ENCODE assay signal across 8 cellular contexts in the genomic region with DNA sequence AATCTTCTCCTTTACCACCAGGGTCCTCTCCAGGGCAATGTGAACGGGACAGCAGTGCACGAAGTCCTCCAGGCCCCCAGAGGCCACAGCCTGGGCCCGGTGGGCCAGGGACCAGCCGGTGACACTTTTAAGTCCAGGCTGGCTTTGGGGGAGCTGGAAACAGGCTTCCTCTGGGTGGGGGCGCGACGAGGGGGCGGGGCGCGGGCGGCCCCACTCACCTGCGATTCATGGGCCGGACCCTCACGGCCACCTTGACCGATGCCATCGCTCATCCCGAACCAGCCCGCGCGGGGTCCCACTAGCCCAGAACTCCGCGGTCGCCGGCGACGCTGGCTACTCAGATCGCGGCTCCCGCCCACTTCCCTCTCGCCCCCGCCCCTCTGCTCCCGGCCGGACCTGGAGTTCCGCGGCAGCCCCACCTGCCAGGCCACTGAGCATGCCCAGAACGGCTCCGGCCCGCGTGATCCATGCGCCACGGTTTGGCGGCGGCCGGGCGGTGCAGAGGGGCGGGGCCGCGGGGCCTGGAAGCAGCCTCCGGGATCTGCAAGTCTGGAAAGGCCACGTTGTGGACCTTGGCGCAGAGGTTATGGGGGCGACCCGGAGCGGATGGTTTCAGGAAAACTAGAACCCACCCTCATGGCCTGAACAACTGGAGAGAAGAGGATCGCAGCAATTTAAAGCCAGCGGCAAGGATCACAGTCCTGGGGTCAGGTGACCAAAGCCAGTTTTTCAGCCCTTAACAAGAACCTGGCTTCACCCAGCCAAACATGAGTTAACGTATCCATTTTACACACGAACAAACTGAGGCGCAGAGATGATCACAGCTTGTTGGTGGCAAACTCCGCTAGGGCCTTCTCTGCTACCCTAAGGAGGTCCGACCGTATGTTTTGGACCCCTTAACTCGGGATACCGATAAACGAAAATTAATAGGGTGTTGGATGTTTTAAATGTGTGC. TPM values are rescaled to one million over a fixed set of nuclear protein-coding genes. Genes with fewer than 3 reads are reported as not detected.
A peak's percentile ranks its signal among the peaks of the same experiment; 100 is the strongest.
DNase-seq lines count a peak whose midpoint lies in the region; ATAC-seq and TF ChIP-seq lines count a peak whose summit lies in the region.

A gene with protein sequence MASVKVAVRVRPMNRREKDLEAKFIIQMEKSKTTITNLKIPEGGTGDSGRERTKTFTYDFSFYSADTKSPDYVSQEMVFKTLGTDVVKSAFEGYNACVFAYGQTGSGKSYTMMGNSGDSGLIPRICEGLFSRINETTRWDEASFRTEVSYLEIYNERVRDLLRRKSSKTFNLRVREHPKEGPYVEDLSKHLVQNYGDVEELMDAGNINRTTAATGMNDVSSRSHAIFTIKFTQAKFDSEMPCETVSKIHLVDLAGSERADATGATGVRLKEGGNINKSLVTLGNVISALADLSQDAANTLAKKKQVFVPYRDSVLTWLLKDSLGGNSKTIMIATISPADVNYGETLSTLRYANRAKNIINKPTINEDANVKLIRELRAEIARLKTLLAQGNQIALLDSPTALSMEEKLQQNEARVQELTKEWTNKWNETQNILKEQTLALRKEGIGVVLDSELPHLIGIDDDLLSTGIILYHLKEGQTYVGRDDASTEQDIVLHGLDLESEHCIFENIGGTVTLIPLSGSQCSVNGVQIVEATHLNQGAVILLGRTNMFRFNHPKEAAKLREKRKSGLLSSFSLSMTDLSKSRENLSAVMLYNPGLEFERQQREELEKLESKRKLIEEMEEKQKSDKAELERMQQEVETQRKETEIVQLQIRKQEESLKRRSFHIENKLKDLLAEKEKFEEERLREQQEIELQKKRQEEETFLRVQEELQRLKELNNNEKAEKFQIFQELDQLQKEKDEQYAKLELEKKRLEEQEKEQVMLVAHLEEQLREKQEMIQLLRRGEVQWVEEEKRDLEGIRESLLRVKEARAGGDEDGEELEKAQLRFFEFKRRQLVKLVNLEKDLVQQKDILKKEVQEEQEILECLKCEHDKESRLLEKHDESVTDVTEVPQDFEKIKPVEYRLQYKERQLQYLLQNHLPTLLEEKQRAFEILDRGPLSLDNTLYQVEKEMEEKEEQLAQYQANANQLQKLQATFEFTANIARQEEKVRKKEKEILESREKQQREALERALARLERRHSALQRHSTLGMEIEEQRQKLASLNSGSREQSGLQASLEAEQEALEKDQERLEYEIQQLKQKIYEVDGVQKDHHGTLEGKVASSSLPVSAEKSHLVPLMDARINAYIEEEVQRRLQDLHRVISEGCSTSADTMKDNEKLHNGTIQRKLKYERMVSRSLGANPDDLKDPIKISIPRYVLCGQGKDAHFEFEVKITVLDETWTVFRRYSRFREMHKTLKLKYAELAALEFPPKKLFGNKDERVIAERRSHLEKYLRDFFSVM (N-terminal part only) (minus strand): TSS at position 438 of the 955 bp plus-strand sequence. CDS start 173 bp downstream, at position 265.

- 0 out of 4 replicates have a peak, but pooled peaks of 1 of the 2 experiments have one; percentile 2 for TF ChIP-seq CTCF in GM23338 (conservative IDR thresholded peaks at IDR 0.05; ENCODE audit: low read depth in 2 of 2)
- peak; percentile 17 for TF ChIP-seq CTCF in RWPE2 (IDR thresholded peaks at IDR 0.05; ENCODE audit: poor library complexity, severe bottlenecking)
- TF ChIP-seq CTCF in neural progenitor cell (IDR thresholded peaks at IDR 0.05), result peak; percentile 15
- TF ChIP-seq CTCF in stomach (IDR thresholded peaks at IDR 0.05), result no peak

- no peak within 1 kb of the TSS for H3K9ac ChIP-seq in neural progenitor cell

- H3K27me3 Mint-ChIP-seq in GM23338 (ENCODE audit: insufficient read depth, low read depth, poor library complexity), result peaks cover 11% of the 10 kb centered on the region
- H3K27me3 Mint-ChIP-seq in neural progenitor cell (ENCODE audit: insufficient read depth, low read depth), result peaks cover 2% of the 10 kb centered on the region

- H4K20me1 ChIP-seq in GM23338 (replicated peaks; ENCODE audit: insufficient read depth) (no peaks in the 10 kb centered on the region), neural progenitor cell (ENCODE audit: low read depth) (no peaks in the 10 kb centered on the region)

- ATAC-seq in GM23338 (peak; percentile 88), RWPE2 (ENCODE audit: low read depth) (peak; percentile 87)

- H3K79me2 ChIP-seq in GM23338 (replicated peaks; ENCODE audit: insufficient read depth) (peaks cover 26% of the 10 kb centered on the region), neural progenitor cell (ENCODE audit: low read depth) (peaks cover 27% of the 10 kb centered on the region)

- peak within 1 kb of the TSS; percentile 98 for H2AFZ ChIP-seq in GM23338
- peak within 1 kb of the TSS; percentile 74 for H2AFZ ChIP-seq in neural progenitor cell (replicated peaks)

- H3K4me3 ChIP-seq in GM23338 (peak within 1 kb of the TSS; percentile 87), RWPE2 (ENCODE audit: severe bottlenecking) (peak within 1 kb of the TSS; percentile 56), neural progenitor cell (peak within 1 kb of the TSS; percentile 75), stomach (peak within 1 kb of the TSS; percentile 76 to 86 (median 82))

- H3K36me3 Mint-ChIP-seq in GM23338 (ENCODE audit: low read depth), result no peaks in the 10 kb centered on the region
- H3K36me3 Mint-ChIP-seq in neural progenitor cell, result no peaks in the 10 kb centered on the region

- peak within 1 kb of the TSS; percentile 59; the same call in 1 of the 2 replicates for H3K27ac ChIP-seq in GM23338 (ENCODE audit: low read depth)
- peak within 1 kb of the TSS; percentile 25 for H3K27ac ChIP-seq in RWPE2 (ENCODE audit: poor library complexity, severe bottlenecking)
- H3K27ac ChIP-seq in neural progenitor cell, result no peak within 1 kb of the TSS
- peak within 1 kb of the TSS; percentile 76 to 87 (median 84) for H3K27ac ChIP-seq in stomach

- TF ChIP-seq EP300 in stomach (IDR thresholded peaks at IDR 0.05), result no peak

- H3K27ac Mint-ChIP-seq in GM23338, result no peak within 1 kb of the TSS
- peak within 1 kb of the TSS; percentile 48 for H3K27ac Mint-ChIP-seq in neural progenitor cell

- peaks cover 9% of the 10 kb centered on the region for H3K4me1 ChIP-seq in GM23338 (ENCODE audit: insufficient read depth)
- peaks cover 4% of the 10 kb centered on the region for H3K4me1 ChIP-seq in RWPE2 (ENCODE audit: insufficient read depth, poor library complexity, severe bottlenecking)
- H3K4me1 ChIP-seq in neural progenitor cell, result peaks cover 3% of the 10 kb centered on the region
- peaks cover 18 to 56% (median 41%) of the 10 kb centered on the region in 4 donors for H3K4me1 ChIP-seq in stomach

- no peak for TF ChIP-seq POLR2A in stomach (IDR thresholded peaks at IDR 0.05)

- H3K9me3 ChIP-seq in RWPE2 (ENCODE audit: severe bottlenecking), result no peaks in the 10 kb centered on the region
- no peaks in the 10 kb centered on the region for H3K9me3 ChIP-seq in neural progenitor cell (ENCODE audit: low read depth)
- no peaks in the 10 kb centered on the region for H3K9me3 ChIP-seq in stomach

- no peaks in the 10 kb centered on the region for H3K36me3 ChIP-seq in GM23338 (ENCODE audit: insufficient read depth)
- no peaks in the 10 kb centered on the region for H3K36me3 ChIP-seq in RWPE2 (ENCODE audit: low read depth)
- H3K36me3 ChIP-seq in neural progenitor cell, result no peaks in the 10 kb centered on the region
- H3K36me3 ChIP-seq in stomach, result no peaks in the 10 kb centered on the region

- intact Hi-C loops in stomach (cut with DNase I; ENCODE audit: low total_unique reads), result no loop called here

- H3K4me1 Mint-ChIP-seq in GM23338, result peaks cover 24% of the 10 kb centered on the region
- peaks cover 32% of the 10 kb centered on the region for H3K4me1 Mint-ChIP-seq in neural progenitor cell

- peak; percentile 85 for DNase-seq in EH (ENCODE audit: low read depth)
- peak; percentile 93 for DNase-seq in GM23338 (ENCODE audit: low spot score)
- DNase-seq in LHCN-M2 (ENCODE audit: low read depth), result peak; percentile 80
- peak; percentile 93 for DNase-seq in RWPE2 (ENCODE audit: low spot score)
- DNase-seq in activated gamma-delta T cell (lab: John Stamatoyannopoulos, UW), result peak; percentile 61
- DNase-seq in fibroblast of the conjunctiva (ENCODE audit: low read depth), result peak; percentile 65
- peak; percentile 97 for DNase-seq in neural progenitor cell (ENCODE audit: low spot score)
- DNase-seq in stomach, result peak; percentile 96

- H3K27me3 ChIP-seq in GM23338 (ENCODE audit: insufficient read depth) (no peaks in the 10 kb centered on the region), RWPE2 (ENCODE audit: insufficient read depth, poor library complexity, severe bottlenecking) (no peaks in the 10 kb centered on the region), neural progenitor cell (no peaks in the 10 kb centered on the region), stomach (no peaks in the 10 kb centered on the region)

- H3K4me3 Mint-ChIP-seq in GM23338 (peak within 1 kb of the TSS; percentile 87), neural progenitor cell (peak within 1 kb of the TSS; percentile 89)

- H3K4me2 ChIP-seq in GM23338 (peak within 1 kb of the TSS; percentile 97), neural progenitor cell (peak within 1 kb of the TSS; percentile 95)

- no peaks in the 10 kb centered on the region for H3K9me2 ChIP-seq in GM23338 (ENCODE audit: insufficient read depth)

- WGBS in stomach, 5 donors, result 8 to 19% (median 10%) methylated on average over 29 to 65 of the region's 65 CpGs

- no peaks in the 10 kb centered on the region for H3F3A ChIP-seq in GM23338 (replicated peaks; ENCODE audit: low read depth)
- peaks cover 22% of the 10 kb centered on the region for H3F3A ChIP-seq in neural progenitor cell (ENCODE audit: low read depth)

- peaks cover 3% of the 10 kb centered on the region; the same call in 1 of the 3 replicates for H3K9me3 Mint-ChIP-seq in GM23338
- no peaks in the 10 kb centered on the region for H3K9me3 Mint-ChIP-seq in neural progenitor cell

TF ChIP-seq in GM23338, 12 proteins besides CTCF, POLR2A, EP300 and RAD21 (continues in another document):
- no peak for TF ChIP-seq EZH2 (IDR thresholded peaks at IDR 0.05; ENCODE audit: low read depth, unreplicated experiment)
- TF ChIP-seq, protein P1, sequence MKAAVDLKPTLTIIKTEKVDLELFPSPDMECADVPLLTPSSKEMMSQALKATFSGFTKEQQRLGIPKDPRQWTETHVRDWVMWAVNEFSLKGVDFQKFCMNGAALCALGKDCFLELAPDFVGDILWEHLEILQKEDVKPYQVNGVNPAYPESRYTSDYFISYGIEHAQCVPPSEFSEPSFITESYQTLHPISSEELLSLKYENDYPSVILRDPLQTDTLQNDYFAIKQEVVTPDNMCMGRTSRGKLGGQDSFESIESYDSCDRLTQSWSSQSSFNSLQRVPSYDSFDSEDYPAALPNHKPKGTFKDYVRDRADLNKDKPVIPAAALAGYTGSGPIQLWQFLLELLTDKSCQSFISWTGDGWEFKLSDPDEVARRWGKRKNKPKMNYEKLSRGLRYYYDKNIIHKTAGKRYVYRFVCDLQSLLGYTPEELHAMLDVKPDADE (IDR thresholded peaks at IDR 0.05), result no peak
- TF ChIP-seq NANOG (IDR thresholded peaks at IDR 0.05; ENCODE audit: borderline replicate concordance), result no peak

RNA-seq across cellular contexts. Expression of the gene that starts here (rescaled TPM):
- 11.1 and 12.8 TPM in 2 replicates for total RNA-seq in GM23338 (2014; rRNA removed; shearing (Covaris generic))
- polyA plus RNA-seq in GM23338 (2016; fragmentation: Nextera tagmentation; extraction: Ambion mirVana) (5.5 and 6.5 TPM in 2 replicates), stomach (1 to 10 TPM; 5.0 to 8.6 (median 7.0) TPM)
- total RNA-seq in LHCN-M2 (2014; rRNA removed) (7.3 and 8.6 TPM in 2 replicates), neural progenitor cell (ENCODE audit: low replicate concordance) (10.6 and 15.5 TPM in 2 replicates), stomach (10 to 100 TPM; 23.8 to 59.8 (median 25.9) TPM)
- 3.4 TPM for polyA plus RNA-seq in LHCN-M2 (2012)

Comparison
In these comparisons a context has a peak if more than half of its experiments do, and no peak if none do; other contexts are left out.
1. CTCF ChIP-seq: peak in RWPE2 (single experiment) and neural progenitor cell (single experiment); none in stomach (0 of 7).
2. Peak in every context shown above with its lines, with median percentiles within 50 percentile points of each other: DNase-seq and H3K4me3 ChIP-seq.